ENCODE assay signal across 15 cellular contexts in genomic region chr3:73206006-73206405, GRCh38.
DNase-seq lines count a peak whose midpoint lies in the region; ATAC-seq and TF ChIP-seq lines count a peak whose summit lies in the region.
"Had no signal": no experiment of that assay in that cellular context is flagged by ENCODE, and none has a peak within 500 bp of the region (broad histone marks: within the 10 kb centered on the region; RNA-seq: fewer than 3 reads in every experiment).

No MANE protein-coding gene starts in this region.

- intact Hi-C loops in colonic mucosa (cut with DNase I): no loop called here
- intact Hi-C loops in heart right ventricle (cut with DNase I): no loop called here

- CTCF ChIA-PET in SK-N-SH (lab: Yijun Ruan, JAX): interaction anchor here (1.0 to 1.2 kb wide), 2 partner anchors 14 to 104 kb away, joined by 3 to 4 read pairs; no protein-coding TSS in a partner anchor
- CTCF ChIA-PET in activated CD8-positive, alpha-beta T cell treated with anti-CD3 and anti-CD28 coated beads, Interleukin-2, amount 10 ng/mL, durations not matched to agents 7 days and 5 days (lab: Charles Lee): no interaction called here

- DNase-seq in SK-N-SH: peak; percentile 56
- DNase-seq in NCI-H146 treated with DMSO at 0.1 percent for 48 hours (lab: John Stamatoyannopoulos, UW; ENCODE audit: unreplicated experiment): peak; percentile 1
- DNase-seq in glutamatergic neuron: peak; percentile 28
- DNase-seq in activated CD8-positive, alpha-beta T cell treated with anti-CD3 and anti-CD28 coated beads, Interleukin-2, amount 10 ng/mL, durations not matched to agents 7 days and 5 days: no peak
- DNase-seq in colonic mucosa: no peak
- no peak for DNase-seq in heart right ventricle
- DNase-seq: ACHN; C1 segment of cervical spinal cord; Calu3; CD4-positive, alpha-beta T cell; DMS 273 treated with DMSO at 0.1 percent for 48 hours; GM23248; IMR-90 had no signal

- H3K27ac Mint-ChIP-seq in glutamatergic neuron (ENCODE audit: unreplicated experiment): no peak overlapping the region
- H3K27ac Mint-ChIP-seq in activated CD8-positive, alpha-beta T cell treated with anti-CD3 and anti-CD28 coated beads, Interleukin-2, amount 10 ng/mL, durations not matched to agents 7 days and 5 days: no peak overlapping the region
- H3K27ac Mint-ChIP-seq: CD4-positive, alpha-beta T cell had no signal

- no peaks in the 10 kb centered on the region for H3K79me2 ChIP-seq in SK-N-SH (ENCODE audit: insufficient read depth)

- no peak for TF ChIP-seq CTCF in SK-N-SH (IDR thresholded peaks at IDR 0.05)
- no peak for TF ChIP-seq CTCF in glutamatergic neuron (IDR thresholded peaks at IDR 0.05; ENCODE audit: partially characterized antibody, unreplicated experiment)
- TF ChIP-seq CTCF in colonic mucosa (IDR thresholded peaks at IDR 0.05): no peak
- TF ChIP-seq CTCF in heart right ventricle (IDR thresholded peaks at IDR 0.05): no peak

- H3K4me1 ChIP-seq in SK-N-SH (ENCODE audit: control insufficient read depth in 1 of 2, insufficient read depth in 2 of 2, low read depth in 1 of 2, low read length in 1 of 2) (peaks cover 0 to 22% of the 10 kb centered on the region in 2 experiments; a peak in 2 of 4 replicates), colonic mucosa (no peaks in the 10 kb centered on the region), heart right ventricle (peaks cover 0 to 5% (median 0%) of the 10 kb centered on the region in 9 donors)

- H3K9me3 ChIP-seq in SK-N-SH: no peaks in the 10 kb centered on the region
- no peaks in the 10 kb centered on the region for H3K9me3 ChIP-seq in colonic mucosa
- H3K9me3 ChIP-seq in heart right ventricle: no peaks in the 10 kb centered on the region

- H3K27ac ChIP-seq in SK-N-SH (ENCODE audit: low read depth in 2 of 2, low read length in 1 of 2) (peak overlapping the region in 1 of 2 experiments; percentile 16; a peak in 2 of 4 replicates), colonic mucosa (no peak overlapping the region), heart right ventricle (no peak overlapping the region)
- H3K27ac ChIP-seq: GM23248 had no signal

- H2AFZ ChIP-seq in SK-N-SH (ENCODE audit: low read depth): no peak overlapping the region
- H2AFZ ChIP-seq: GM23248 had no signal

- H3K36me3 ChIP-seq in SK-N-SH (replicated peaks in 1 of 2; ENCODE audit: control insufficient read depth in 1 of 2, insufficient read depth in 2 of 2, low read length in 1 of 2) (no peaks in the 10 kb centered on the region), colonic mucosa (no peaks in the 10 kb centered on the region), heart right ventricle (no peaks in the 10 kb centered on the region)

- H3K9me2 ChIP-seq in SK-N-SH: no peaks in the 10 kb centered on the region

- 52% methylated on average over 6 of the region's 6 CpGs for WGBS in SK-N-SH (ENCODE audit: low lambda C conversion rate)
- 77 to 84% methylated on average over 6 of the region's 6 CpGs for WGBS in heart right ventricle, 2 donors

- TF ChIP-seq RAD21 in SK-N-SH (IDR thresholded peaks at IDR 0.05; ENCODE audit: low read length): no peak

- peak overlapping the region; percentile 36 for H3K4me3 Mint-ChIP-seq in glutamatergic neuron (ENCODE audit: unreplicated experiment)
- H3K4me3 Mint-ChIP-seq in activated CD8-positive, alpha-beta T cell treated with anti-CD3 and anti-CD28 coated beads, Interleukin-2, amount 10 ng/mL, durations not matched to agents 7 days and 5 days: no peak overlapping the region
- H3K4me3 Mint-ChIP-seq: CD4-positive, alpha-beta T cell had no signal

- POLR2A ChIA-PET in SK-N-SH (lab: Yijun Ruan, JAX): no interaction called here
- POLR2A ChIA-PET in activated CD8-positive, alpha-beta T cell treated with anti-CD3 and anti-CD28 coated beads, Interleukin-2, amount 10 ng/mL, durations not matched to agents 7 days and 5 days (lab: Charles Lee): no interaction called here

- no peaks in the 10 kb centered on the region for H3F3A ChIP-seq in SK-N-SH (replicated peaks; ENCODE audit: insufficient read depth)

- no peak overlapping the region for H3K4me3 ChIP-seq in SK-N-SH (ENCODE audit: low read depth in 2 of 2, low read length in 1 of 2)
- H3K4me3 ChIP-seq in colonic mucosa: no peak overlapping the region
- H3K4me3 ChIP-seq in heart right ventricle: no peak overlapping the region
- H3K4me3 ChIP-seq: GM12878, GM23248 had no signal

- no peaks in the 10 kb centered on the region for H3K36me3 Mint-ChIP-seq in glutamatergic neuron (ENCODE audit: unreplicated experiment)
- H3K36me3 Mint-ChIP-seq in activated CD8-positive, alpha-beta T cell treated with anti-CD3 and anti-CD28 coated beads, Interleukin-2, amount 10 ng/mL, durations not matched to agents 7 days and 5 days (ENCODE audit: low read depth): no peaks in the 10 kb centered on the region

- ATAC-seq in SK-N-SH treated with all-trans-retinoic acid at 6 μM for 48 hours (no peak), heart right ventricle (no peak)
- no peak for ATAC-seq in activated CD8-positive, alpha-beta T cell treated with anti-CD3 and anti-CD28 coated beads, Interleukin-2, amount 10 ng/mL, durations not matched to agents 7 days and 5 days
- ATAC-seq: GM12878 had no signal

- H3K4me2 ChIP-seq in SK-N-SH: no peak overlapping the region

- H3K9ac ChIP-seq in SK-N-SH: no peak overlapping the region
- no peak overlapping the region for H3K9ac ChIP-seq in colonic mucosa (ENCODE audit: low read depth in 2 of 2, low read length in 2 of 2)
- H3K9ac ChIP-seq: GM23248 had no signal

- H3K27me3 ChIP-seq in SK-N-SH (ENCODE audit: insufficient read depth) (no peaks in the 10 kb centered on the region), colonic mucosa (no peaks in the 10 kb centered on the region), heart right ventricle (no peaks in the 10 kb centered on the region)

- peaks cover 1% of the 10 kb centered on the region for H3K27me3 Mint-ChIP-seq in glutamatergic neuron (ENCODE audit: unreplicated experiment)
- H3K27me3 Mint-ChIP-seq in activated CD8-positive, alpha-beta T cell treated with anti-CD3 and anti-CD28 coated beads, Interleukin-2, amount 10 ng/mL, durations not matched to agents 7 days and 5 days (ENCODE audit: low read depth): peaks cover under 1% of the 10 kb centered on the region

- peak in 1 of 2 experiments; percentile 55; a peak in 1 of 4 replicates for TF ChIP-seq EP300 in SK-N-SH (IDR thresholded peaks at IDR 0.05; ENCODE audit: borderline replicate concordance in 1 of 2, low read depth in 1 of 2, low read length in 1 of 2)

- H3K9me3 Mint-ChIP-seq in glutamatergic neuron (ENCODE audit: unreplicated experiment): peaks cover 7% of the 10 kb centered on the region
- H3K9me3 Mint-ChIP-seq in activated CD8-positive, alpha-beta T cell treated with anti-CD3 and anti-CD28 coated beads, Interleukin-2, amount 10 ng/mL, durations not matched to agents 7 days and 5 days (ENCODE audit: insufficient read depth): no peaks in the 10 kb centered on the region
- H3K9me3 Mint-ChIP-seq: CD4-positive, alpha-beta T cell had no signal

- H3K4me1 Mint-ChIP-seq in glutamatergic neuron (ENCODE audit: low read depth, unreplicated experiment): peaks cover 17% of the 10 kb centered on the region
- no peaks in the 10 kb centered on the region for H3K4me1 Mint-ChIP-seq in activated CD8-positive, alpha-beta T cell treated with anti-CD3 and anti-CD28 coated beads, Interleukin-2, amount 10 ng/mL, durations not matched to agents 7 days and 5 days (ENCODE audit: low read depth)

- H4K20me1 ChIP-seq in SK-N-SH (ENCODE audit: insufficient read depth): no peaks in the 10 kb centered on the region

TF ChIP-seq in SK-N-SH, 30 proteins besides CTCF, POLR2A, EP300 and RAD21 (continues in another document):
- TF ChIP-seq CHD2 (IDR thresholded peaks at IDR 0.05; ENCODE audit: low read length, partially characterized antibody) (peak; percentile 17), GATA2 (CRISPR knock-in tag; IDR thresholded peaks at IDR 0.05) (peak; percentile 20; the same call in 1 of the 2 replicates), FOSL2 (IDR thresholded peaks at IDR 0.05; ENCODE audit: borderline replicate concordance, low read depth) (no peak), RFX5 (IDR thresholded peaks at IDR 0.05; ENCODE audit: low read length) (no peak)
- TF ChIP-seq, protein P1, sequence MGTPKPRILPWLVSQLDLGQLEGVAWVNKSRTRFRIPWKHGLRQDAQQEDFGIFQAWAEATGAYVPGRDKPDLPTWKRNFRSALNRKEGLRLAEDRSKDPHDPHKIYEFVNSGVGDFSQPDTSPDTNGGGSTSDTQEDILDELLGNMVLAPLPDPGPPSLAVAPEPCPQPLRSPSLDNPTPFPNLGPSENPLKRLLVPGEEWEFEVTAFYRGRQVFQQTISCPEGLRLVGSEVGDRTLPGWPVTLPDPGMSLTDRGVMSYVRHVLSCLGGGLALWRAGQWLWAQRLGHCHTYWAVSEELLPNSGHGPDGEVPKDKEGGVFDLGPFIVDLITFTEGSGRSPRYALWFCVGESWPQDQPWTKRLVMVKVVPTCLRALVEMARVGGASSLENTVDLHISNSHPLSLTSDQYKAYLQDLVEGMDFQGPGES (IDR thresholded peaks at IDR 0.05; ENCODE audit: low read depth, low read length): no peak

TF ChIP-seq in SK-N-SH treated with all-trans-retinoic acid at 6 μM for 48 hours, 23 proteins besides CTCF, POLR2A, EP300 and RAD21 (continues in another document):
- TF ChIP-seq RARB (CRISPR knock-in tag; IDR thresholded peaks at IDR 0.05): no peak
- TF ChIP-seq TOX (CRISPR knock-in tag; IDR thresholded peaks at IDR 0.05; ENCODE audit: borderline replicate concordance): no peak
- TF ChIP-seq ZC3H10 (CRISPR knock-in tag; IDR thresholded peaks at IDR 0.05): no peak
- TF ChIP-seq ZNF8 (CRISPR knock-in tag; IDR thresholded peaks at IDR 0.05): no peak
- no peak for TF ChIP-seq ZFP3 (CRISPR knock-in tag; IDR thresholded peaks at IDR 0.05)
- no peak for TF ChIP-seq ZNF70 (CRISPR knock-in tag; IDR thresholded peaks at IDR 0.05)
- no peak for TF ChIP-seq ARNTL (CRISPR knock-in tag; IDR thresholded peaks at IDR 0.05; ENCODE audit: borderline replicate concordance, low read depth)
- TF ChIP-seq BACH2 (CRISPR knock-in tag; IDR thresholded peaks at IDR 0.05; ENCODE audit: borderline replicate concordance): no peak
- TF ChIP-seq TCF4 (CRISPR knock-in tag; IDR thresholded peaks at IDR 0.05; ENCODE audit: borderline replicate concordance): no peak
- TF ChIP-seq, protein P2, sequence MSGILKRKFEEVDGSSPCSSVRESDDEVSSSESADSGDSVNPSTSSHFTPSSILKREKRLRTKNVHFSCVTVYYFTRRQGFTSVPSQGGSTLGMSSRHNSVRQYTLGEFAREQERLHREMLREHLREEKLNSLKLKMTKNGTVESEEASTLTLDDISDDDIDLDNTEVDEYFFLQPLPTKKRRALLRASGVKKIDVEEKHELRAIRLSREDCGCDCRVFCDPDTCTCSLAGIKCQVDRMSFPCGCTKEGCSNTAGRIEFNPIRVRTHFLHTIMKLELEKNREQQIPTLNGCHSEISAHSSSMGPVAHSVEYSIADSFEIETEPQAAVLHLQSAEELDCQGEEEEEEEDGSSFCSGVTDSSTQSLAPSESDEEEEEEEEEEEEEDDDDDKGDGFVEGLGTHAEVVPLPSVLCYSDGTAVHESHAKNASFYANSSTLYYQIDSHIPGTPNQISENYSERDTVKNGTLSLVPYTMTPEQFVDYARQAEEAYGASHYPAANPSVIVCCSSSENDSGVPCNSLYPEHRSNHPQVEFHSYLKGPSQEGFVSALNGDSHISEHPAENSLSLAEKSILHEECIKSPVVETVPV (CRISPR knock-in tag; IDR thresholded peaks at IDR 0.05): no peak
- TF ChIP-seq PPARA (CRISPR knock-in tag; IDR thresholded peaks at IDR 0.05; ENCODE audit: borderline replicate concordance): no peak

Comparison
In these comparisons a context has a peak if more than half of its experiments do, and no peak if none do; other contexts are left out.
1. DNase-seq: peak in SK-N-SH (single experiment), NCI-H146 treated with DMSO at 0.1 percent for 48 hours (single experiment) and glutamatergic neuron (single experiment); none in activated CD8-positive, alpha-beta T cell treated with anti-CD3 and anti-CD28 coated beads, Interleukin-2, amount 10 ng/mL, durations not matched to agents 7 days and 5 days (single experiment), colonic mucosa (single experiment) and heart right ventricle (0 of 2).